ENCODE assay signal across 12 cellular contexts in genomic region chr10:46418283-46418682, GRCh38. TPM values are rescaled to one million over a fixed set of nuclear protein-coding genes. Genes with fewer than 3 reads are reported as not detected.
"Had no signal": no experiment of that assay in that cellular context is flagged by ENCODE, and none has a peak within 500 bp of the region (broad histone marks: within the 10 kb centered on the region; RNA-seq: fewer than 3 reads in every experiment).

No MANE protein-coding gene starts in this region.

RNA-seq across cellular contexts. Expression of gene ANXA8L1, which starts 42.7 kb away (rescaled TPM):
- total RNA-seq: activated CD4-positive, alpha-beta T cell treated with anti-CD3 and anti-CD28 coated beads for 36 hours; activated CD8-positive, alpha-beta T cell treated with anti-CD3 and anti-CD28 coated beads, Interleukin-2, amount 10 ng/mL, durations not matched to agents 7 days and 5 days; activated T-helper 2 cell treated with anti-CD3 and anti-CD28 coated beads, Interferon-gamma antibody, Interleukin-2, Interleukin-4, amounts not matched to agents 10 μg/mL and 5 μg/mL and 100 μg/mL, durations not matched to agents 14 hours and 24 hours and 36 hours; ascending aorta; OCI-LY7; SJCRH30; WTC11 had no signal

RNA-seq across cellular contexts. Expression of gene NPY4R, which starts 47.5 kb away (rescaled TPM):
- total RNA-seq: activated CD4-positive, alpha-beta T cell treated with anti-CD3 and anti-CD28 coated beads for 36 hours; activated CD4-positive, alpha-beta T cell treated with anti-CD3 and anti-CD28 coated beads, Interleukin-2, amount 10 ng/mL, durations not matched to agents 7 days and 5 days; activated CD8-positive, alpha-beta T cell treated with anti-CD3 and anti-CD28 coated beads, Interleukin-2, amount 10 ng/mL, durations not matched to agents 7 days and 5 days; activated naive CD8-positive, alpha-beta T cell treated with anti-CD3 and anti-CD28 coated beads, Interleukin-2, amount 10 ng/mL, durations not matched to agents 7 days and 5 days; activated T-helper 2 cell treated with anti-CD3 and anti-CD28 coated beads, Interferon-gamma antibody, Interleukin-2, Interleukin-4, amounts not matched to agents 10 μg/mL and 5 μg/mL and 100 μg/mL, durations not matched to agents 14 hours and 24 hours and 36 hours; ascending aorta; MCF 10A; OCI-LY7; SJCRH30; T-helper 1 cell treated with Interleukin-12 subunit alpha and Interleukin-12 subunit beta and Interleukin-4 antibody, amounts not matched to agents 30 ng/mL and 1 ng/mL, for 36 hours; T-helper 2 cell treated with Interferon-gamma antibody and Interleukin-4, amounts not matched to agents 100 ng/mL and 5 ng/mL, for 36 hours; WTC11 had no signal
